ENCODE assay signal across 6 cellular contexts in the genomic region with DNA sequence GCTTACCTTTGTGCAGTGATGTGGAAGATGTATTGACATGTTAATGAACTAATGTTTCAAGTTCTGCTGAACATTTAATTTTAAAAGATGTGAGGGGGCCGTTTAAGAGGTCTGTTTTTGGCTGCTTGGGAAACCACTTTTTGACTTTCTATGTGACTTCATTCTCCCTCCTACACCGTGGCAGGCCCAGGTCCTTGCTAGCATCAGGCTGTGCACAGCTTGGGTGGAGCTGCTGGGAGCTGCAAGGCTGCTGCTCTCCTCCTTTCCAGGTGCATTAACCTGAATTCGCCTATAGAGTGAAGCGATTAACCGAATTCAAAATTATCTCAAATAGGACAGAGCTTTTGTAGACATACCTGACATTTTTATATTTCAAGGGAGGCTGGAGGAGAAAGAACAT.
"Had no signal": no experiment of that assay in that cellular context is flagged by ENCODE, and none has a peak within 500 bp of the region (broad histone marks: within the 10 kb centered on the region; RNA-seq: fewer than 3 reads in every experiment).

No MANE protein-coding gene starts in this region.

- ATAC-seq: K562 had no signal

- H3K9ac ChIP-seq: GM23248 had no signal

- H3K27ac ChIP-seq: GM23248 had no signal

- H3K4me3 ChIP-seq: GM23248, K562 had no signal

- H2AFZ ChIP-seq: GM23248 had no signal

- DNase-seq: GM23248, H9, HCEC 1CT, IMR-90, KG1 had no signal
